18 cellular contexts compared by ENCODE assay signal in the genomic region with DNA sequence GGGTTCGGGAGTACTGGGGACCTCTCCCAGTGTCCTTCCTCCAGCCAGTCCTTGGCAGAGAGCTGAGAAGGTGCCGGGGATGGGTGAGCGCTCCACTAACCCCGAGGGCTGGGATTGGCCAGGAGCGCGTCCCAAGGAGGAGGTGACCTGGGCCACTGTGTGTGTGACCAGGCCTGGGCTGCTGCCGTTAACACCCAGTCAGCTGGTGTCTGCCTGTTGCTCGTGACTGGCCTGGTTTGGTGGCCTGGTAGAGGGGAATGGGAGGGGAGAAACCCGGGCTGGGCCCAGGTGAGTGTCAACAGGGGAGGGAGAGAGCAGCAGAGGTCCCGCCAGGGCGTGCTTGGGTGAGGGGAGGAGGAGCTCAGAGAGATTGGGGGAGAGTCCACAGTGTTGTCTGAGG. TPM values are rescaled to one million over a fixed set of nuclear protein-coding genes. Genes with fewer than 3 reads are reported as not detected.
DNase-seq lines count a peak whose midpoint lies in the region; ATAC-seq, FAIRE-seq and TF ChIP-seq lines count a peak whose summit lies in the region.
"Had no signal": no experiment of that assay in that cellular context is flagged by ENCODE, and none has a peak within 500 bp of the region (broad histone marks: within the 10 kb centered on the region; RNA-seq: fewer than 3 reads in every experiment).

No MANE protein-coding gene starts in this region.

- TF ChIP-seq CTCF in CD14-positive monocyte (IDR thresholded peaks at IDR 0.05) (no peak), OCI-LY3 (IDR thresholded peaks at IDR 0.05; ENCODE audit: low read depth, low read length) (no peak), heart left ventricle (IDR thresholded peaks at IDR 0.05) (no peak), D721Med (IDR thresholded peaks at IDR 0.05; ENCODE audit: insufficient read depth, missing control alignments) (no peak)
- no peak for TF ChIP-seq CTCF in CD4-positive, alpha-beta T cell (IDR thresholded peaks at IDR 0.05)

- H3K36me3 Mint-ChIP-seq in CD14-positive monocyte (peaks cover 8 to 14% of the 10 kb centered on the region in 2 donors), naive B cell (no peaks in the 10 kb centered on the region)
- no peaks in the 10 kb centered on the region for H3K36me3 Mint-ChIP-seq in CD4-positive, alpha-beta T cell (ENCODE audit: low read depth)

- 0 out of 2 replicates have a peak, but pooled peaks cover 2% of the 10 kb centered on the region for H4K20me1 ChIP-seq in OCI-LY3 (ENCODE audit: insufficient read depth, low read length)

- CTCF ChIA-PET in CD4-positive, alpha-beta T cell (lab: Charles Lee), result no interaction called here

- ATAC-seq in heart left ventricle, result peak; percentile 66 to 74 (median 70)
- no peak for ATAC-seq in naive B cell (ENCODE audit: low read depth in 2 of 2)
- no peak for ATAC-seq in CD4-positive, alpha-beta T cell (ENCODE audit: poor library complexity)
- no peak for ATAC-seq in GM18519 (IDR thresholded peaks at IDR 0.05; ENCODE audit: low FRiP score, unreplicated experiment)

- intact Hi-C loops in CD14-positive monocyte (cut with micrococcal nuclease), result loop anchor here in 1 of 2 donors (10.0 kb wide), 1 partner anchor 144 kb away; a partner anchor contains a TSS
- intact Hi-C loops in heart left ventricle (cut with DNase I), result no loop called here
- intact Hi-C loops in CD4-positive, alpha-beta T cell (cut with DNase I, micrococcal nuclease), result no loop called here

- 45 to 55% (median 47%) methylated on average over 10 to 11 of the region's 11 CpGs for WGBS in heart left ventricle, 4 donors

- peaks cover 73% of the 10 kb centered on the region for H3K4me1 Mint-ChIP-seq in CD14-positive monocyte
- H3K4me1 Mint-ChIP-seq in naive B cell, result peaks cover 68 to 81% (median 79%) of the 10 kb centered on the region in 3 donors
- peaks cover 27% of the 10 kb centered on the region for H3K4me1 Mint-ChIP-seq in CD4-positive, alpha-beta T cell (ENCODE audit: low read depth)

- H3K27me3 Mint-ChIP-seq in CD14-positive monocyte (ENCODE audit: low read depth in 3 of 3) (peaks cover 0 to 1% (median 0%) of the 10 kb centered on the region in 3 donors), naive B cell (no peaks in the 10 kb centered on the region)
- no peaks in the 10 kb centered on the region for H3K27me3 Mint-ChIP-seq in CD4-positive, alpha-beta T cell

- TF ChIP-seq POLR2A in heart left ventricle (IDR thresholded peaks at IDR 0.05), result peak in 1 of 2 donors; percentile 31

- H2AFZ ChIP-seq in OCI-LY3 (ENCODE audit: low read depth, low read length), result no peak overlapping the region

- H3K4me2 ChIP-seq in OCI-LY3 (ENCODE audit: low read length), result peak overlapping the region; percentile 97

- DNase-seq in CD14-positive monocyte (ENCODE audit: low spot score) (no peak), heart left ventricle (peak; percentile 78 to 90 (median 78)), naive B cell (no peak), D721Med (ENCODE audit: insufficient read length, low spot score) (no peak), CD1c-positive myeloid dendritic cell (ENCODE audit: extremely low spot score) (no peak)
- no peak for DNase-seq in CD4-positive, alpha-beta T cell
- DNase-seq: activated CD4-positive, alpha-beta T cell treated with anti-CD3 and anti-CD28 coated beads, Interleukin-2, amount 50 U/mL, for 1 hour; activated naive CD4-positive, alpha-beta T cell treated with anti-CD3 and anti-CD28 coated beads for 36 hours; activated T-cell treated with anti-CD3 and anti-CD28 coated beads for 4 hours; colonic mucosa; IMR-90; mammary epithelial cell; NCI-H1930; NCI-H524; SJCRH30 had no signal

- H3K4me1 ChIP-seq in OCI-LY3 (ENCODE audit: low read length), result peaks cover 83% of the 10 kb centered on the region
- peaks cover 11 to 96% (median 72%) of the 10 kb centered on the region in 12 donors for H3K4me1 ChIP-seq in heart left ventricle
- H3K4me1 ChIP-seq: SJCRH30 had no signal

- peak overlapping the region in 5 of 7 donors; percentile 63 to 97 (median 92) for H3K27ac Mint-ChIP-seq in CD14-positive monocyte
- H3K27ac Mint-ChIP-seq in naive B cell, result peak overlapping the region in 4 of 6 donors; percentile 66 to 97 (median 72)
- H3K27ac Mint-ChIP-seq in CD4-positive, alpha-beta T cell, result no peak overlapping the region
- H3K27ac Mint-ChIP-seq: activated naive CD4-positive, alpha-beta T cell treated with anti-CD3 and anti-CD28 coated beads for 36 hours had no signal

- POLR2A ChIA-PET in CD4-positive, alpha-beta T cell (lab: Charles Lee), result no interaction called here

- H3K4me3 ChIP-seq in OCI-LY3 (ENCODE audit: low read length) (peak overlapping the region; percentile 81), heart left ventricle (no peak overlapping the region)
- H3K4me3 ChIP-seq: colonic mucosa, gastrocnemius medialis, SJCRH30 had no signal

- H3K79me2 ChIP-seq in OCI-LY3 (ENCODE audit: low read length), result peaks cover 69% of the 10 kb centered on the region

- H3K36me3 ChIP-seq in OCI-LY3 (replicated peaks; ENCODE audit: low read depth, low read length) (peaks cover 3% of the 10 kb centered on the region), heart left ventricle (no peaks in the 10 kb centered on the region)
- H3K36me3 ChIP-seq: colonic mucosa, gastrocnemius medialis, SJCRH30 had no signal

- no peak for FAIRE-seq in D721Med (lab: Jason Lieb, UNC)

- H3K9me3 Mint-ChIP-seq in CD14-positive monocyte (no peaks in the 10 kb centered on the region), naive B cell (no peaks in the 10 kb centered on the region)
- no peaks in the 10 kb centered on the region for H3K9me3 Mint-ChIP-seq in CD4-positive, alpha-beta T cell
- H3K9me3 Mint-ChIP-seq: activated naive CD4-positive, alpha-beta T cell treated with anti-CD3 and anti-CD28 coated beads for 36 hours had no signal

- peak overlapping the region; percentile 98 for H3K9ac ChIP-seq in OCI-LY3 (ENCODE audit: low read length)

- no peak overlapping the region for H3K4me3 Mint-ChIP-seq in CD14-positive monocyte
- peak overlapping the region in 5 of 8 donors; percentile 45 to 81 (median 62) for H3K4me3 Mint-ChIP-seq in naive B cell
- no peak overlapping the region for H3K4me3 Mint-ChIP-seq in CD4-positive, alpha-beta T cell
- H3K4me3 Mint-ChIP-seq: activated naive CD4-positive, alpha-beta T cell treated with anti-CD3 and anti-CD28 coated beads for 36 hours had no signal

- H3K27ac ChIP-seq in OCI-LY3 (ENCODE audit: low read length) (peak overlapping the region; percentile 91), heart left ventricle (peak overlapping the region; percentile 46 to 92 (median 87))
- no peak overlapping the region for H3K27ac ChIP-seq in CD4-positive, alpha-beta T cell (ENCODE audit: low read depth, low read length)
- H3K27ac ChIP-seq: colonic mucosa, SJCRH30 had no signal

- no peaks in the 10 kb centered on the region for H3K27me3 ChIP-seq in OCI-LY3 (ENCODE audit: low read depth, low read length)
- no peaks in the 10 kb centered on the region for H3K27me3 ChIP-seq in heart left ventricle
- no peaks in the 10 kb centered on the region for H3K27me3 ChIP-seq in CD4-positive, alpha-beta T cell (ENCODE audit: control insufficient read depth, insufficient read depth, low read length)
- H3K27me3 ChIP-seq: colonic mucosa, gastrocnemius medialis, SJCRH30 had no signal

- no peaks in the 10 kb centered on the region for H3K9me3 ChIP-seq in OCI-LY3 (ENCODE audit: insufficient read depth, low read length)
- H3K9me3 ChIP-seq in heart left ventricle, result no peaks in the 10 kb centered on the region
- no peaks in the 10 kb centered on the region for H3K9me3 ChIP-seq in CD4-positive, alpha-beta T cell (ENCODE audit: control insufficient read depth, low read length)
- H3K9me3 ChIP-seq: colonic mucosa, gastrocnemius medialis, SJCRH30 had no signal

RNA-seq across cellular contexts. Expression of a gene that starts 29.9 kb away (rescaled TPM):
- polyA plus RNA-seq in CD14-positive monocyte (10 to 100 TPM in 1 of 2 donors, 1 to 10 TPM in 1; 9.5 to 12.6 TPM), heart left ventricle (10 to 100 TPM; 22.4 to 53.2 TPM), naive B cell (ENCODE audit: low read depth in 6 of 6) (10 to 100 TPM in 1 of 6 donors, 1 to 10 TPM in 5; 4.0 to 12.5 (median 6.9) TPM)
- 100 to 1,000 TPM in 2 of 9 donors, 10 to 100 TPM in 7; 31.2 to 122 (median 72.5) TPM for total RNA-seq in heart left ventricle
- 10 to 100 TPM; 13.9 to 15.6 TPM for total RNA-seq in CD4-positive, alpha-beta T cell

RNA-seq across cellular contexts. Expression of a gene that starts 52.9 kb away (rescaled TPM):
- polyA plus RNA-seq in CD14-positive monocyte (not detected), heart left ventricle (1 to 10 TPM; 5.9 to 6.9 TPM), naive B cell (ENCODE audit: low read depth in 6 of 6) (1 to 10 TPM in 5 of 6 donors, under 1 TPM in 1; 0.94 to 3.9 (median 2.1) TPM)
- 10 to 100 TPM in 7 of 9 donors, 1 to 10 TPM in 2; 8.1 to 15.8 (median 12.6) TPM for total RNA-seq in heart left ventricle
- total RNA-seq in CD4-positive, alpha-beta T cell, result 1 to 10 TPM; 1.0 to 1.1 TPM
- total RNA-seq: SJCRH30 had no signal

Comparison
In these comparisons a context has a peak if more than half of its experiments do, and no peak if none do; other contexts are left out.
1. DNase-seq: peak in heart left ventricle (5 of 5); none in CD14-positive monocyte (single experiment), naive B cell (single experiment), CD4-positive, alpha-beta T cell (0 of 10), D721Med (single experiment) and CD1c-positive myeloid dendritic cell (single experiment).
2. H3K4me3 Mint-ChIP-seq: peak in naive B cell (5 of 8); none in CD14-positive monocyte (0 of 2) and CD4-positive, alpha-beta T cell (single experiment).
3. ATAC-seq: peak in heart left ventricle (4 of 4); none in naive B cell (0 of 2), CD4-positive, alpha-beta T cell (single experiment) and GM18519 (single experiment).